In genomic region chr17:82913304-82914043, GRCh38 we compare ENCODE assay signal across 10 cellular contexts.
DNase-seq lines count a peak whose midpoint lies in the region; ATAC-seq, FAIRE-seq and TF ChIP-seq lines count a peak whose summit lies in the region.
"Had no signal": no experiment of that assay in that cellular context is flagged by ENCODE, and none has a peak within 500 bp of the region (broad histone marks: within the 10 kb centered on the region; RNA-seq: fewer than 3 reads in every experiment).

No MANE protein-coding gene starts in this region.

- no peak overlapping the region for H3K4me2 ChIP-seq in DND-41 (ENCODE audit: insufficient read depth, low read length)
- H3K4me2 ChIP-seq in H1 (ENCODE audit: insufficient read depth in 1 of 2, low read depth in 2 of 2, low read length in 2 of 2) = no peak overlapping the region

- H3K4me3 ChIP-seq in DND-41 (ENCODE audit: low read depth in 1 of 2, low read length in 2 of 2) (no peak overlapping the region), H1 (ENCODE audit: extremely low read depth in 1 of 4, insufficient read depth in 2 of 4, low read depth in 3 of 4, low read length in 4 of 4) (no peak overlapping the region)

- H3K4me1 ChIP-seq in DND-41 (ENCODE audit: insufficient read depth, low read length) (peaks cover 29% of the 10 kb centered on the region), H1 (replicated peaks in 1 of 4; ENCODE audit: control insufficient read depth in 3 of 4, insufficient read depth in 4 of 4, low read length in 3 of 4) (no peaks in the 10 kb centered on the region)

- H3K23ac ChIP-seq in H1 (ENCODE audit: insufficient read length) = no peak overlapping the region

- no peaks in the 10 kb centered on the region for H3K27me3 ChIP-seq in DND-41 (ENCODE audit: insufficient read depth, low read length, poor library complexity)
- H3K27me3 ChIP-seq in H1 (replicated peaks in 1 of 4; ENCODE audit: control insufficient read depth in 3 of 4, extremely low read depth in 1 of 4, insufficient read depth in 3 of 4, low read length in 3 of 4) = no peaks in the 10 kb centered on the region
- H3K27me3 ChIP-seq: neutrophil had no signal

- H3K9me3 ChIP-seq in DND-41 (ENCODE audit: insufficient read depth, low read length, severe bottlenecking) (no peaks in the 10 kb centered on the region), H1 (ENCODE audit: insufficient read depth in 2 of 2, low read depth in 1 of 2, low read length in 1 of 2) (no peaks in the 10 kb centered on the region; a peak in 1 of 4 replicates)
- H3K9me3 ChIP-seq: neutrophil had no signal

- H2AFZ ChIP-seq in DND-41 (ENCODE audit: low read depth, low read length) = no peak overlapping the region
- no peak overlapping the region for H2AFZ ChIP-seq in H1 (ENCODE audit: low read length)

- no peak overlapping the region for H2BK12ac ChIP-seq in H1 (ENCODE audit: low read depth, low read length)

- H3K18ac ChIP-seq in H1 (ENCODE audit: extremely low read depth, low read length) = no peak overlapping the region

- ATAC-seq in DND-41 (ENCODE audit: insufficient read depth, low read depth) = no peak
- no peak for ATAC-seq in HG02981 (IDR thresholded peaks at IDR 0.05; ENCODE audit: unreplicated experiment)
- no peak for ATAC-seq in GM21825 (IDR thresholded peaks at IDR 0.05; ENCODE audit: unreplicated experiment)

- H3K56ac ChIP-seq in H1 (replicated peaks; ENCODE audit: insufficient read length, low read depth, low read length) = no peak overlapping the region

- no peak for TF ChIP-seq EP300 in H1 (IDR thresholded peaks at IDR 0.05; ENCODE audit: borderline replicate concordance in 1 of 2, low read depth in 2 of 2, low read length in 2 of 2)

- TF ChIP-seq POLR2A in H1 (IDR thresholded peaks at IDR 0.05; ENCODE audit: control extremely low read depth in 1 of 2, low read depth in 2 of 2, low read length in 2 of 2) = no peak

- no peak overlapping the region for H2BK20ac ChIP-seq in H1 (ENCODE audit: low read length)

- H4K20me1 ChIP-seq in DND-41 (ENCODE audit: insufficient read depth, low read length) (peaks cover 15% of the 10 kb centered on the region; the same call in 1 of the 2 replicates), H1 (replicated peaks in 1 of 2; ENCODE audit: control insufficient read depth in 1 of 2, insufficient read depth in 2 of 2, low read length in 2 of 2) (peaks cover 2 to 4% of the 10 kb centered on the region in 2 experiments)

- no peaks in the 10 kb centered on the region for H3K9me3 Mint-ChIP-seq in neural crest cell

- H4K8ac ChIP-seq in H1 (ENCODE audit: extremely low read depth, insufficient read depth, low read length) = no peak overlapping the region; the same call in 1 of the 2 replicates

- 92% methylated on average over 37 of the region's 44 CpGs; no CpG with 5 or more reads in 1 of the 2 experiments for WGBS in H1 (ENCODE audit: extremely low coverage in 1 of 2, insufficient coverage in 1 of 2, insufficient read length in 1 of 2, insufficient replicate concordance in 2 of 2, low coverage in 1 of 2, low lambda C conversion rate in 2 of 2, missing lambda C conversion rate in 1 of 2), 2 experiments

- no peak overlapping the region for H2BK15ac ChIP-seq in H1 (ENCODE audit: low read length)

- H3K79me1 ChIP-seq in H1 (ENCODE audit: low read depth, low read length) = peaks cover 5% of the 10 kb centered on the region; the same call in 1 of the 2 replicates

- H3K27ac ChIP-seq in DND-41 (ENCODE audit: low read length) = peak overlapping the region; percentile 27; the same call in 1 of the 2 replicates
- no peak overlapping the region for H3K27ac ChIP-seq in H1 (ENCODE audit: low read depth, low read length)
- H3K27ac ChIP-seq: neutrophil had no signal

- no peak overlapping the region for H3K14ac ChIP-seq in H1 (ENCODE audit: insufficient read length)

- no peak overlapping the region for H3K9ac ChIP-seq in DND-41 (ENCODE audit: low read depth, low read length)
- H3K9ac ChIP-seq in H1 (replicated peaks in 1 of 4; ENCODE audit: extremely low read depth in 1 of 4, low read depth in 3 of 4, low read length in 3 of 4) = no peak overlapping the region

- H2AK5ac ChIP-seq in H1 (ENCODE audit: low read depth, low read length) = no peak overlapping the region

- TF ChIP-seq RAD21 in H1 (IDR thresholded peaks at IDR 0.05 in 1 of 2, conservative IDR thresholded peaks at IDR 0.05 in 1 of 2; ENCODE audit: low read depth in 2 of 2, low read length in 2 of 2) = peak; percentile 59 to 67

- H3K4ac ChIP-seq in H1 (replicated peaks; ENCODE audit: insufficient read length, low read depth, low read length) = no peak overlapping the region

- peak overlapping the region; percentile 35 for H3K27ac Mint-ChIP-seq in neural crest cell (ENCODE audit: unreplicated experiment)

- no peak overlapping the region for H3K4me3 Mint-ChIP-seq in neural crest cell

- no peak overlapping the region for H2BK5ac ChIP-seq in H1 (ENCODE audit: low read depth, low read length)

- peaks cover 90% of the 10 kb centered on the region for H3K36me3 ChIP-seq in DND-41 (ENCODE audit: insufficient read depth, low read length)
- H3K36me3 ChIP-seq in H1 (ENCODE audit: control insufficient read depth in 2 of 4, insufficient read depth in 4 of 4, low read length in 3 of 4) = peaks cover 0 to 11% (median 5%) of the 10 kb centered on the region in 4 experiments; a peak in 5 of 8 replicates

- FAIRE-seq in H1 (lab: Jason Lieb, UNC) = no peak

- no peak overlapping the region for H4K5ac ChIP-seq in H1 (ENCODE audit: insufficient read length, low read depth, low read length)

- no peaks in the 10 kb centered on the region for H3K23me2 ChIP-seq in H1 (ENCODE audit: low read depth, low read length)

- H3K4me1 Mint-ChIP-seq in neural crest cell = peaks cover 4% of the 10 kb centered on the region

- CTCF ChIA-PET in H1 (lab: Charles Lee; ENCODE audit: partially characterized antibody) = interaction anchor here (0.6 to 2.7 kb wide), 23 partner anchors 9 to 238 kb away, joined by 3 to 16 read pairs (median 4); no protein-coding TSS in a partner anchor

- peaks cover 5% of the 10 kb centered on the region for H3K36me3 Mint-ChIP-seq in neural crest cell (ENCODE audit: low read depth)

- POLR2A ChIA-PET in H1 (lab: Charles Lee; ENCODE audit: partially characterized antibody) = no interaction called here

- no peak overlapping the region for H4K91ac ChIP-seq in H1 (replicated peaks; ENCODE audit: insufficient read length, low read length)

- peaks cover 98% of the 10 kb centered on the region for H3K79me2 ChIP-seq in DND-41 (ENCODE audit: insufficient read depth, low read length)
- no peaks in the 10 kb centered on the region for H3K79me2 ChIP-seq in H1 (ENCODE audit: control insufficient read depth in 1 of 2, insufficient read depth in 2 of 2, low read length in 2 of 2)

- no peak for DNase-seq in DND-41
- DNase-seq in M059J (ENCODE audit: low read depth) = peak; percentile 3
- no peak for DNase-seq in H1 (ENCODE audit: low read depth in 1 of 2, low spot score in 2 of 2)
- DNase-seq in neural crest cell (ENCODE audit: low read depth, low spot score) = no peak
- no peak for DNase-seq in activated CD8-positive, alpha-beta memory T cell treated with anti-CD3 and anti-CD28 coated beads for 24 hours
- no peak for DNase-seq in SK-N-DZ (ENCODE audit: low spot score)
- DNase-seq: NCI-H774 had no signal

- TF ChIP-seq CTCF in DND-41 (IDR thresholded peaks at IDR 0.05; ENCODE audit: borderline replicate concordance, extremely low read depth, low read length, poor library complexity, severe bottlenecking) (peak; percentile 59), H1 (IDR thresholded peaks at IDR 0.05; ENCODE audit: control extremely low read depth in 1 of 3, insufficient read depth in 1 of 3, low read depth in 1 of 3, low read length in 3 of 3) (peak; percentile 48 to 66 (median 56)), neural crest cell (conservative IDR thresholded peaks at IDR 0.05) (peak; percentile 34)

- no peaks in the 10 kb centered on the region for H3K27me3 Mint-ChIP-seq in neural crest cell (ENCODE audit: low read depth)

- H2BK120ac ChIP-seq in H1 (replicated peaks; ENCODE audit: low read depth, low read length) = no peak overlapping the region

TF ChIP-seq in H1, 55 proteins besides CTCF, POLR2A, EP300 and RAD21:
- no peak for TF ChIP-seq RBBP5 (IDR thresholded peaks at IDR 0.05; ENCODE audit: borderline replicate concordance, low read depth, low read length)
- TF ChIP-seq EGR1 (IDR thresholded peaks at IDR 0.05; ENCODE audit: borderline replicate concordance, low read depth, low read length) = peak; percentile 69
TF ChIP-seq in H1: peak in this region for 1.
